In genomic region chr5:175059687-175060194, GRCh38 we compare ENCODE assay signal across 8 cellular contexts.
DNase-seq lines count a peak whose midpoint lies in the region; ATAC-seq and TF ChIP-seq lines count a peak whose summit lies in the region.

No MANE protein-coding gene starts in this region.

- DNase-seq in NCI-H524 (lab: John Stamatoyannopoulos, UW) (peak; percentile 74 to 87), colonic mucosa (peak; percentile 22), NCI-H226 (no peak), NCI-H2107 (lab: John Stamatoyannopoulos, UW) (no peak)
- peak in 1 of 9 donors; percentile 24 for DNase-seq in naive thymus-derived CD4-positive, alpha-beta T cell

- intact Hi-C loops in colonic mucosa (cut with DNase I) = no loop called here
- intact Hi-C loops in naive thymus-derived CD4-positive, alpha-beta T cell (cut with micrococcal nuclease) = loop anchor here in 1 of 2 donors (5.0 kb wide), 1 partner anchor 62 kb away; no protein-coding TSS in a partner anchor

- H3K27me3 Mint-ChIP-seq in naive thymus-derived CD4-positive, alpha-beta T cell = peaks cover 4 to 29% (median 9%) of the 10 kb centered on the region in 5 donors

- H3K4me3 Mint-ChIP-seq in naive thymus-derived CD4-positive, alpha-beta T cell = peak overlapping the region; percentile 60 to 90 (median 79)

- CTCF ChIA-PET in naive thymus-derived CD4-positive, alpha-beta T cell (lab: Charles Lee) = no interaction called here

- no peaks in the 10 kb centered on the region for H3K36me3 ChIP-seq in ES-I3 (ENCODE audit: insufficient read depth, low read length)
- no peaks in the 10 kb centered on the region for H3K36me3 ChIP-seq in colonic mucosa
- H3K36me3 ChIP-seq in naive thymus-derived CD4-positive, alpha-beta T cell (ENCODE audit: control insufficient read depth in 2 of 3, insufficient read depth in 3 of 3, low read length in 3 of 3) = no peaks in the 10 kb centered on the region

- H3K4me1 ChIP-seq in ES-I3 (ENCODE audit: insufficient read depth, low read length) (no peaks in the 10 kb centered on the region), colonic mucosa (no peaks in the 10 kb centered on the region)
- H3K4me1 ChIP-seq in naive thymus-derived CD4-positive, alpha-beta T cell (ENCODE audit: control insufficient read depth in 2 of 2, insufficient read depth in 2 of 2, low read length in 2 of 2) = no peaks in the 10 kb centered on the region

- no peak overlapping the region for H3K4me3 ChIP-seq in colonic mucosa
- H3K4me3 ChIP-seq in naive thymus-derived CD4-positive, alpha-beta T cell (ENCODE audit: low read length) = peak overlapping the region; percentile 31

- no peaks in the 10 kb centered on the region for H3K36me3 Mint-ChIP-seq in naive thymus-derived CD4-positive, alpha-beta T cell

- ATAC-seq in naive thymus-derived CD4-positive, alpha-beta T cell = no peak
- ATAC-seq in GM19351 (IDR thresholded peaks at IDR 0.05; ENCODE audit: unreplicated experiment) (no peak), GM18861 (IDR thresholded peaks at IDR 0.05; ENCODE audit: unreplicated experiment) (no peak)

- H3K27ac Mint-ChIP-seq in naive thymus-derived CD4-positive, alpha-beta T cell = peak overlapping the region in 5 of 9 donors; percentile 4 to 88 (median 50)

- H3K9me3 Mint-ChIP-seq in naive thymus-derived CD4-positive, alpha-beta T cell = peaks cover 0 to 3% (median 0%) of the 10 kb centered on the region in 11 donors

- H3K27me3 ChIP-seq in colonic mucosa = no peaks in the 10 kb centered on the region
- no peaks in the 10 kb centered on the region for H3K27me3 ChIP-seq in naive thymus-derived CD4-positive, alpha-beta T cell (ENCODE audit: control insufficient read depth in 2 of 2, insufficient read depth in 2 of 2, low read length in 2 of 2)

- POLR2A ChIA-PET in naive thymus-derived CD4-positive, alpha-beta T cell (lab: Charles Lee) = no interaction called here

- H3K27ac ChIP-seq in colonic mucosa = no peak overlapping the region
- H3K27ac ChIP-seq in naive thymus-derived CD4-positive, alpha-beta T cell (ENCODE audit: low read depth, low read length) = no peak overlapping the region

- H3K4me1 Mint-ChIP-seq in naive thymus-derived CD4-positive, alpha-beta T cell = peaks cover 0 to 20% (median 7%) of the 10 kb centered on the region in 7 donors

- H3K9me3 ChIP-seq in ES-I3 (ENCODE audit: control insufficient read depth, insufficient read depth, low read length) (no peaks in the 10 kb centered on the region), colonic mucosa (no peaks in the 10 kb centered on the region)
- H3K9me3 ChIP-seq in naive thymus-derived CD4-positive, alpha-beta T cell (ENCODE audit: control insufficient read depth in 2 of 3, low read length in 3 of 3) = no peaks in the 10 kb centered on the region

- no peak for TF ChIP-seq CTCF in colonic mucosa (IDR thresholded peaks at IDR 0.05)

- H3K9ac ChIP-seq in ES-I3 (ENCODE audit: low read depth, low read length) (peak overlapping the region; percentile 15; the same call in 1 of the 2 replicates), colonic mucosa (ENCODE audit: low read depth in 2 of 2, low read length in 2 of 2) (no peak overlapping the region)

Comparison
In these comparisons a context has a peak if more than half of its experiments do, and no peak if none do; other contexts are left out.
1. DNase-seq: peak in NCI-H524 (2 of 2) and colonic mucosa (single experiment); none in NCI-H226 (single experiment) and NCI-H2107 (single experiment).